ENCODE assay signal across 8 cellular contexts in genomic region chr6:29847871-29848630, GRCh38. TPM values are rescaled to one million over a fixed set of nuclear protein-coding genes. Genes with fewer than 3 reads are reported as not detected.
DNase-seq lines count a peak whose midpoint lies in the region; ATAC-seq, FAIRE-seq and TF ChIP-seq lines count a peak whose summit lies in the region.

No MANE protein-coding gene starts in this region.

- H3K79me2 ChIP-seq in GM23338 (replicated peaks; ENCODE audit: insufficient read depth) (no peaks in the 10 kb centered on the region), HepG2 (ENCODE audit: insufficient read depth, low read length) (no peaks in the 10 kb centered on the region)

- no peaks in the 10 kb centered on the region for H3F3A ChIP-seq in GM23338 (replicated peaks; ENCODE audit: low read depth)

- peaks cover 15% of the 10 kb centered on the region for H3K27me3 Mint-ChIP-seq in GM23338 (ENCODE audit: insufficient read depth, low read depth, poor library complexity)
- peaks cover 60% of the 10 kb centered on the region for H3K27me3 Mint-ChIP-seq in activated CD4-positive, alpha-beta T cell treated with anti-CD3 and anti-CD28 coated beads, Interleukin-2, amount 10 ng/mL, durations not matched to agents 7 days and 5 days

- H3K4me3 ChIP-seq in GM23338 (no peak overlapping the region), colonic mucosa (no peak overlapping the region), HepG2 (replicated peaks in 1 of 3; ENCODE audit: insufficient read depth in 1 of 3, low read depth in 2 of 3, low read length in 3 of 3) (no peak overlapping the region)

- DNase-seq in AG20443 (ENCODE audit: low spot score): peak; percentile 84
- peak; percentile 86 for DNase-seq in GM23338 (ENCODE audit: low spot score)
- DNase-seq in NCI-H526 (lab: John Stamatoyannopoulos, UW): peak; percentile 8 to 69
- DNase-seq in activated CD4-positive, alpha-beta T cell treated with anti-CD3 and anti-CD28 coated beads, Interleukin-2, amount 10 ng/mL, durations not matched to agents 7 days and 5 days: peak; percentile 86
- peak; percentile 82 for DNase-seq in colonic mucosa
- peak; percentile 54 for DNase-seq in HepG2 (ENCODE audit: low spot score)
- peak; percentile 63 to 86 (median 76) for DNase-seq in stimulated activated CD4-positive, alpha-beta T cell treated with anti-CD3 and anti-CD28 coated beads, TNF-alpha, amount 100 ng/mL, for 1 hour (ENCODE audit: low read depth in 3 of 3, low spot score in 1 of 3)

- H3K9me2 ChIP-seq in GM23338 (ENCODE audit: insufficient read depth): peaks cover 7% of the 10 kb centered on the region; the same call in 1 of the 2 replicates

- H3K27me3 ChIP-seq in GM23338 (ENCODE audit: insufficient read depth) (peaks cover 40% of the 10 kb centered on the region), colonic mucosa (no peaks in the 10 kb centered on the region), HepG2 (ENCODE audit: control insufficient read depth in 1 of 2, insufficient read depth in 2 of 2, low read length in 2 of 2) (peaks cover 0 to 1% of the 10 kb centered on the region in 2 experiments; a peak in 3 of 5 replicates)

- H3K4me1 ChIP-seq in GM23338 (ENCODE audit: insufficient read depth): no peaks in the 10 kb centered on the region; the same call in 1 of the 2 replicates
- peaks cover 4% of the 10 kb centered on the region for H3K4me1 ChIP-seq in colonic mucosa
- no peaks in the 10 kb centered on the region for H3K4me1 ChIP-seq in HepG2 (ENCODE audit: insufficient read depth, low read length)

- H2AFZ ChIP-seq in GM23338 (no peak overlapping the region), HepG2 (ENCODE audit: low read length) (no peak overlapping the region)

- peaks cover 9% of the 10 kb centered on the region; the same call in 2 of the 3 replicates for H3K9me3 Mint-ChIP-seq in GM23338
- no peaks in the 10 kb centered on the region for H3K9me3 Mint-ChIP-seq in activated CD4-positive, alpha-beta T cell treated with anti-CD3 and anti-CD28 coated beads, Interleukin-2, amount 10 ng/mL, durations not matched to agents 7 days and 5 days

- CTCF ChIA-PET in activated CD4-positive, alpha-beta T cell treated with anti-CD3 and anti-CD28 coated beads, Interleukin-2, amount 10 ng/mL, durations not matched to agents 7 days and 5 days (lab: Charles Lee): interaction anchor here (0.6 to 1.5 kb wide), 19 partner anchors 16 to 372 kb away, joined by 3 to 9 read pairs (median 3); no protein-coding TSS in a partner anchor
- CTCF ChIA-PET in HepG2 (lab: Yijun Ruan, JAX; ENCODE audit: low intra/inter-chr PET ratio, low total read pairs): interaction anchor here (0.6 to 6.8 kb wide), 6 partner anchors 128 to 189 kb away, joined by 3 to 134 read pairs (median 3); no protein-coding TSS in a partner anchor

- H3K27ac ChIP-seq in GM23338 (ENCODE audit: low read depth) (no peak overlapping the region), colonic mucosa (no peak overlapping the region), HepG2 (ENCODE audit: extremely low read length, insufficient read depth, low read length) (no peak overlapping the region)

- BruUV-seq in HepG2 (replicated peaks; lab: Mats Ljungman, UMichigan): no TSS peak

- TF ChIP-seq RAD21 in HepG2 (CRISPR knock-in tag; IDR thresholded peaks at IDR 0.05): peak; percentile 99

- H4K20me1 ChIP-seq in GM23338 (replicated peaks; ENCODE audit: insufficient read depth) (no peaks in the 10 kb centered on the region), HepG2 (ENCODE audit: insufficient read depth, low read length) (no peaks in the 10 kb centered on the region)

- H3K9me3 ChIP-seq in colonic mucosa (no peaks in the 10 kb centered on the region), HepG2 (ENCODE audit: low read length) (no peaks in the 10 kb centered on the region)

- no peak overlapping the region for H3K27ac Mint-ChIP-seq in GM23338
- no peak overlapping the region for H3K27ac Mint-ChIP-seq in activated CD4-positive, alpha-beta T cell treated with anti-CD3 and anti-CD28 coated beads, Interleukin-2, amount 10 ng/mL, durations not matched to agents 7 days and 5 days

- H3K36me3 ChIP-seq in GM23338 (ENCODE audit: insufficient read depth) (no peaks in the 10 kb centered on the region), colonic mucosa (no peaks in the 10 kb centered on the region), HepG2 (replicated peaks in 1 of 2; ENCODE audit: control insufficient read depth in 1 of 2, insufficient read depth in 2 of 2, low read length in 2 of 2) (no peaks in the 10 kb centered on the region)

- WGBS in HepG2 (ENCODE audit: low lambda C conversion rate): 5% methylated on average over 14 of the region's 14 CpGs

- peaks cover 23% of the 10 kb centered on the region for H3K4me1 Mint-ChIP-seq in GM23338
- peaks cover 31% of the 10 kb centered on the region for H3K4me1 Mint-ChIP-seq in activated CD4-positive, alpha-beta T cell treated with anti-CD3 and anti-CD28 coated beads, Interleukin-2, amount 10 ng/mL, durations not matched to agents 7 days and 5 days

- TF ChIP-seq CTCF in GM23338 (conservative IDR thresholded peaks at IDR 0.05; ENCODE audit: low read depth in 2 of 2): peak; percentile 95 to 99
- peak; percentile 93 for TF ChIP-seq CTCF in colonic mucosa (IDR thresholded peaks at IDR 0.05)
- TF ChIP-seq CTCF in HepG2 (CRISPR knock-in tag; IDR thresholded peaks at IDR 0.05): peak; percentile 99

- TF ChIP-seq EP300 in HepG2 (IDR thresholded peaks at IDR 0.05; ENCODE audit: low read depth in 2 of 2, low read length in 2 of 2) (no peak), HepG2 (CRISPR knock-in tag; IDR thresholded peaks at IDR 0.05; ENCODE audit: borderline replicate concordance) (no peak)

- intact Hi-C loops in colonic mucosa (cut with DNase I): loop anchor here (2.0 kb wide), 1 partner anchor 167 kb away; no protein-coding TSS in a partner anchor
- intact Hi-C loops in HepG2 (cut with micrococcal nuclease; ENCODE audit: unreplicated experiment): loop anchor here (1.0 to 2.0 kb wide), 3 partner anchors 91 to 323 kb away; no protein-coding TSS in a partner anchor

- no peak overlapping the region for H3K4me2 ChIP-seq in GM23338
- H3K4me2 ChIP-seq in HepG2 (ENCODE audit: low read depth, low read length): no peak overlapping the region

- in situ Hi-C loops in HepG2 (cut with HindIII; ENCODE audit: extremely low pct_ligation_motif_present, low pct_unique_long_range_greater_than_20kb): loop anchor here (5.0 kb wide), 1 partner anchor 159 kb away; no protein-coding TSS in a partner anchor

- POLR2A ChIA-PET in activated CD4-positive, alpha-beta T cell treated with anti-CD3 and anti-CD28 coated beads, Interleukin-2, amount 10 ng/mL, durations not matched to agents 7 days and 5 days (lab: Charles Lee): no interaction called here
- POLR2A ChIA-PET in HepG2 (lab: Yijun Ruan, JAX): interaction anchor here (0.6 to 0.9 kb wide), 2 partner anchors 117 to 118 kb away, joined by 3 to 4 read pairs; no protein-coding TSS in a partner anchor

- peaks cover 4% of the 10 kb centered on the region; the same call in 1 of the 3 replicates for H3K36me3 Mint-ChIP-seq in GM23338 (ENCODE audit: low read depth)
- H3K36me3 Mint-ChIP-seq in activated CD4-positive, alpha-beta T cell treated with anti-CD3 and anti-CD28 coated beads, Interleukin-2, amount 10 ng/mL, durations not matched to agents 7 days and 5 days (ENCODE audit: low read depth): no peaks in the 10 kb centered on the region

- FAIRE-seq in HepG2 (lab: Jason Lieb, UNC): peak; percentile 43

- H3K9ac ChIP-seq in colonic mucosa (ENCODE audit: low read depth in 2 of 2, low read length in 2 of 2): no peak overlapping the region
- H3K9ac ChIP-seq in HepG2 (ENCODE audit: insufficient read depth, low read depth, low read length): no peak overlapping the region

- no peak overlapping the region; the same call in 2 of the 3 replicates for H3K4me3 Mint-ChIP-seq in GM23338
- no peak overlapping the region for H3K4me3 Mint-ChIP-seq in activated CD4-positive, alpha-beta T cell treated with anti-CD3 and anti-CD28 coated beads, Interleukin-2, amount 10 ng/mL, durations not matched to agents 7 days and 5 days

- TF ChIP-seq POLR2A in HepG2 (IDR thresholded peaks at IDR 0.05; ENCODE audit: insufficient read depth in 1 of 2, low read depth in 2 of 2, low read length in 2 of 2): no peak

- ATAC-seq in GM23338 (peak; percentile 94), HepG2 (peak; percentile 97), HG03135 (IDR thresholded peaks at IDR 0.05; ENCODE audit: unreplicated experiment) (no peak)

TF ChIP-seq in GM23338, 12 proteins besides CTCF, POLR2A, EP300 and RAD21 (continues in another document):
- TF ChIP-seq EZH2phosphoT487 (IDR thresholded peaks at IDR 0.05; ENCODE audit: unreplicated experiment): no peak

TF ChIP-seq in HepG2, 621 proteins besides CTCF, POLR2A, EP300 and RAD21 (continues in another document):
- TF ChIP-seq SIN3B (IDR thresholded peaks at IDR 0.05; ENCODE audit: low read length): no peak

RNA-seq across cellular contexts. Expression of gene HLA-G, which starts 20.4 kb away (rescaled TPM):
- total RNA-seq in GM23338 (2014; rRNA removed; shearing (Covaris generic)): 1.5 and 2.8 TPM in 2 replicates
- polyA plus RNA-seq in GM23338 (2016; fragmentation: Nextera tagmentation; extraction: Ambion mirVana) (2.5 and 2.6 TPM in 2 replicates), HepG2 (2011; rRNA removed) (0.30 and 0.80 TPM in 2 replicates)
- 1 to 10 TPM; 1.3 TPM for total RNA-seq in activated CD4-positive, alpha-beta T cell treated with anti-CD3 and anti-CD28 coated beads, Interleukin-2, amount 10 ng/mL, durations not matched to agents 7 days and 5 days
- total RNA-seq in colonic mucosa (10 to 100 TPM; 55.3 to 91.3 TPM), HepG2 (2016; rRNA removed; fragmentation: Illumina TruSeq; extraction: Trizol) (0.15 and 0.29 TPM in 2 replicates)
- 0.18 TPM in 1 of 2 replicates, not detected in the other for total RNA-seq in HepG2 (2016; cell fraction: cytosol; rRNA removed; fragmentation: Illumina TruSeq; extraction: Trizol; ENCODE audit: low read depth)
- 0.37 TPM in 1 of 2 replicates, not detected in the other for total RNA-seq in HepG2 (2016; cell fraction: insoluble cytoplasmic fraction; rRNA removed; fragmentation: Illumina TruSeq; extraction: Trizol)
- total RNA-seq in HepG2 (2016; cell fraction: membrane; rRNA removed; fragmentation: Illumina TruSeq; extraction: Trizol): not detected in 2 replicates
- 0.31 TPM in 1 of 2 replicates, not detected in the other for total RNA-seq in HepG2 (2016; cell fraction: nucleus; rRNA removed; fragmentation: Illumina TruSeq; extraction: Trizol)
- polyA plus RNA-seq in HepG2 (2011; cell fraction: cytosol; rRNA removed): 1.1 and 1.6 TPM in 2 replicates
- polyA plus RNA-seq in HepG2 (2011; cell fraction: nucleus; rRNA removed): 0.26 and 0.35 TPM in 2 replicates
- 0.38 TPM in 1 of 2 replicates, not detected in the other for polyA plus RNA-seq in HepG2 (2012)
- polyA plus RNA-seq in HepG2 (2016; cell fraction: cytosol; fragmentation: Illumina TruSeq; extraction: Trizol; ENCODE audit: low read depth): not detected in 2 replicates
- not detected in 2 replicates for polyA plus RNA-seq in HepG2 (2016; cell fraction: insoluble cytoplasmic fraction; fragmentation: Illumina TruSeq; extraction: Trizol; ENCODE audit: low read depth)
- not detected in 2 replicates for polyA plus RNA-seq in HepG2 (2016; cell fraction: membrane; fragmentation: Illumina TruSeq; extraction: Trizol; ENCODE audit: low read depth)
- polyA plus RNA-seq in HepG2 (2016; cell fraction: nucleus; fragmentation: Illumina TruSeq; extraction: Trizol; ENCODE audit: insufficient read depth, low read depth): 0.49 TPM in 1 of 2 replicates, not detected in the other
- polyA minus RNA-seq in HepG2 (2011; rRNA and poly(A)+ RNA removed; ENCODE audit: low replicate concordance): 0.28 TPM in 1 of 2 replicates, not detected in the other
- not detected in 2 replicates for polyA minus RNA-seq in HepG2 (2011; cell fraction: cytosol; rRNA and poly(A)+ RNA removed)
- polyA minus RNA-seq in HepG2 (2011; cell fraction: nucleus; rRNA and poly(A)+ RNA removed): not detected in 2 replicates

Comparison
In these comparisons a context has a peak if more than half of its experiments do, and no peak if none do; other contexts are left out.
1. RNA of gene HLA-G, which starts 20.4 kb away (total RNA-seq): 55.3 to 91.3 TPM in colonic mucosa; 1.5 to 2.8 TPM in GM23338, 1.3 TPM in activated CD4-positive, alpha-beta T cell treated with anti-CD3 and anti-CD28 coated beads, Interleukin-2, amount 10 ng/mL, durations not matched to agents 7 days and 5 days and 0.15 to 0.37 TPM in HepG2; every median in the first group is over 10 times any median in the second.
2. Peak in every context shown above with its lines, with median percentiles within 50 percentile points of each other: DNase-seq and CTCF ChIP-seq.